Comparison of ENCODE assay signal across 18 cellular contexts in genomic region chr6:32794510-32794909, GRCh38. TPM values are rescaled to one million over a fixed set of nuclear protein-coding genes. Genes with fewer than 3 reads are reported as not detected.
A peak's percentile ranks its signal among the peaks of the same experiment; 100 is the strongest.
DNase-seq lines count a peak whose midpoint lies in the region; ATAC-seq and TF ChIP-seq lines count a peak whose summit lies in the region.
"Had no signal": no experiment of that assay in that cellular context is flagged by ENCODE, and none has a peak within 500 bp of the region (broad histone marks: within the 10 kb centered on the region; RNA-seq: fewer than 3 reads in every experiment).

No MANE protein-coding gene starts in this region.

- no peak overlapping the region for H2AFZ ChIP-seq in OCI-LY3 (ENCODE audit: low read depth, low read length)
- no peak overlapping the region for H2AFZ ChIP-seq in GM23248

- peaks cover 10% of the 10 kb centered on the region for H3K36me3 ChIP-seq in OCI-LY3 (replicated peaks; ENCODE audit: low read depth, low read length)
- H3K36me3 ChIP-seq in lung (ENCODE audit: control insufficient read depth in 2 of 2, insufficient read depth in 2 of 2, low read length in 2 of 2) = no peaks in the 10 kb centered on the region
- no peaks in the 10 kb centered on the region for H3K36me3 ChIP-seq in GM23248 (ENCODE audit: low read depth)

- peak overlapping the region; percentile 80 for H3K27ac ChIP-seq in OCI-LY3 (ENCODE audit: low read length)
- H3K27ac ChIP-seq in lung (ENCODE audit: low read depth in 1 of 2, low read length in 1 of 2) = no peak overlapping the region
- no peak overlapping the region for H3K27ac ChIP-seq in GM23248
- H3K27ac ChIP-seq: SK-N-MC had no signal

- H3K4me1 ChIP-seq in OCI-LY3 (ENCODE audit: low read length) (peaks cover 53% of the 10 kb centered on the region), lung (ENCODE audit: control insufficient read depth in 2 of 2, insufficient read depth in 2 of 2, low read length in 2 of 2) (peaks cover 0 to 1% of the 10 kb centered on the region in 2 donors), GM23248 (ENCODE audit: insufficient read depth) (no peaks in the 10 kb centered on the region)

- TF ChIP-seq CTCF in OCI-LY3 (IDR thresholded peaks at IDR 0.05; ENCODE audit: low read depth, low read length) = no peak
- no peak for TF ChIP-seq CTCF in lung (IDR thresholded peaks at IDR 0.05; ENCODE audit: control extremely low read depth, extremely low read depth)

- no peaks in the 10 kb centered on the region for H3K36me3 Mint-ChIP-seq in stimulated activated effector memory CD8-positive, alpha-beta T cell treated with anti-CD3 and anti-CD28 coated beads, Interleukin-12 subunit alpha, Interleukin-12 subunit beta, amount 100 ng/mL, for 72 hours

- H3K27ac Mint-ChIP-seq in stimulated activated effector memory CD8-positive, alpha-beta T cell treated with anti-CD3 and anti-CD28 coated beads, Interleukin-12 subunit alpha, Interleukin-12 subunit beta, amount 100 ng/mL, for 72 hours = no peak overlapping the region
- H3K27ac Mint-ChIP-seq: activated CD4-positive, alpha-beta memory T cell treated with anti-CD3 and anti-CD28 coated beads, Interleukin-2, amount 10 ng/mL, durations not matched to agents 7 days and 5 days; stimulated activated naive CD8-positive, alpha-beta T cell treated with anti-CD3 and anti-CD28 coated beads, Interleukin-15, Interleukin-2, amounts not matched to agents 100 ng/mL and 50 ng/mL, for 24 hours had no signal

- DNase-seq in AML-193 (lab: John Stamatoyannopoulos, UW) = peak; percentile 97 to 99
- peak; percentile 67 for DNase-seq in GF-D8 (lab: John Stamatoyannopoulos, UW)
- no peak for DNase-seq in lung (ENCODE audit: low spot score)
- DNase-seq in stimulated activated effector memory CD8-positive, alpha-beta T cell treated with anti-CD3 and anti-CD28 coated beads, Interleukin-12 subunit alpha, Interleukin-12 subunit beta, amount 100 ng/mL, for 72 hours (ENCODE audit: low spot score in 2 of 2) = no peak
- DNase-seq in activated CD4-positive, CD25-positive, alpha-beta regulatory T cell (lab: John Stamatoyannopoulos, UW) = no peak
- no peak for DNase-seq in GM23248
- DNase-seq in NCI-H1436 (lab: John Stamatoyannopoulos, UW) = no peak
- DNase-seq: activated CD4-positive, alpha-beta memory T cell treated with anti-CD3 and anti-CD28 coated beads, Interleukin-2, amount 10 ng/mL, durations not matched to agents 7 days and 5 days; hypothalamus; kidney glomerular epithelial cell; NCI-H1417; NCI-H2227 treated with DMSO at 0.1 percent for 48 hours; NK-92 treated with Interleukin-12 subunit alpha and Interleukin-12 subunit beta, amount 100 ng/mL, for 24 hours had no signal

- peaks cover 5% of the 10 kb centered on the region for H3K9me3 Mint-ChIP-seq in stimulated activated effector memory CD8-positive, alpha-beta T cell treated with anti-CD3 and anti-CD28 coated beads, Interleukin-12 subunit alpha, Interleukin-12 subunit beta, amount 100 ng/mL, for 72 hours
- H3K9me3 Mint-ChIP-seq: stimulated activated naive CD8-positive, alpha-beta T cell treated with anti-CD3 and anti-CD28 coated beads, Interleukin-15, Interleukin-2, amounts not matched to agents 100 ng/mL and 50 ng/mL, for 24 hours had no signal

- in situ Hi-C loops in GM23248 (cut with MboI) = loop anchor here (5.0 kb wide), 1 partner anchor 377 kb away; no protein-coding TSS in a partner anchor

- H3F3A ChIP-seq in GM23248 (ENCODE audit: insufficient read depth) = no peaks in the 10 kb centered on the region

- no peak overlapping the region for H3K4me3 Mint-ChIP-seq in stimulated activated effector memory CD8-positive, alpha-beta T cell treated with anti-CD3 and anti-CD28 coated beads, Interleukin-12 subunit alpha, Interleukin-12 subunit beta, amount 100 ng/mL, for 72 hours
- H3K4me3 Mint-ChIP-seq: activated CD4-positive, alpha-beta memory T cell treated with anti-CD3 and anti-CD28 coated beads, Interleukin-2, amount 10 ng/mL, durations not matched to agents 7 days and 5 days; stimulated activated naive CD8-positive, alpha-beta T cell treated with anti-CD3 and anti-CD28 coated beads, Interleukin-15, Interleukin-2, amounts not matched to agents 100 ng/mL and 50 ng/mL, for 24 hours had no signal

- peak; percentile 47 for ATAC-seq in lung (ENCODE audit: insufficient read depth, low FRiP score)
- ATAC-seq in stimulated activated effector memory CD8-positive, alpha-beta T cell treated with anti-CD3 and anti-CD28 coated beads, Interleukin-12 subunit alpha, Interleukin-12 subunit beta, amount 100 ng/mL, for 72 hours = no peak

- WGBS in lung, 2 donors = 28 to 31% methylated on average over 2 of the region's 2 CpGs
- 41 to 48% methylated on average over 2 of the region's 2 CpGs for WGBS in GM23248 (ENCODE audit: low coverage in 1 of 2, low lambda C conversion rate in 2 of 2, missing lambda C conversion rate in 2 of 2), 2 experiments

- H4K20me1 ChIP-seq in OCI-LY3 (ENCODE audit: insufficient read depth, low read length) (no peaks in the 10 kb centered on the region), GM23248 (ENCODE audit: insufficient read depth) (no peaks in the 10 kb centered on the region)

- H3K4me2 ChIP-seq in OCI-LY3 (ENCODE audit: low read length) = peak overlapping the region; percentile 68
- no peak overlapping the region for H3K4me2 ChIP-seq in GM23248 (ENCODE audit: unreplicated experiment)

- H3K4me3 ChIP-seq in OCI-LY3 (ENCODE audit: low read length) = peak overlapping the region; percentile 35; the same call in 1 of the 2 replicates
- no peak overlapping the region for H3K4me3 ChIP-seq in lung
- no peak overlapping the region for H3K4me3 ChIP-seq in GM23248
- H3K4me3 ChIP-seq: SK-N-MC had no signal

- H3K9ac ChIP-seq in OCI-LY3 (ENCODE audit: low read length) = peak overlapping the region; percentile 44; the same call in 1 of the 2 replicates
- H3K9ac ChIP-seq in GM23248 = no peak overlapping the region

- H3K9me2 ChIP-seq in GM23248 (ENCODE audit: insufficient read depth) = no peaks in the 10 kb centered on the region

- H3K79me2 ChIP-seq in OCI-LY3 (ENCODE audit: low read length) (no peaks in the 10 kb centered on the region), GM23248 (ENCODE audit: insufficient read depth) (no peaks in the 10 kb centered on the region)

- H3K4me1 Mint-ChIP-seq in stimulated activated effector memory CD8-positive, alpha-beta T cell treated with anti-CD3 and anti-CD28 coated beads, Interleukin-12 subunit alpha, Interleukin-12 subunit beta, amount 100 ng/mL, for 72 hours = peaks cover 7% of the 10 kb centered on the region

- no peaks in the 10 kb centered on the region for H3K27me3 ChIP-seq in OCI-LY3 (ENCODE audit: low read depth, low read length)
- no peaks in the 10 kb centered on the region for H3K27me3 ChIP-seq in lung (ENCODE audit: control insufficient read depth, insufficient read depth)
- peaks cover 41% of the 10 kb centered on the region for H3K27me3 ChIP-seq in GM23248 (replicated peaks; ENCODE audit: insufficient read depth)

- H3K9me3 ChIP-seq in OCI-LY3 (ENCODE audit: insufficient read depth, low read length) (peaks cover 14% of the 10 kb centered on the region), lung (ENCODE audit: control insufficient read depth in 2 of 2, insufficient read depth in 1 of 2, low read length in 1 of 2) (peaks cover 0 to 2% of the 10 kb centered on the region in 2 donors), GM23248 (ENCODE audit: low read depth) (no peaks in the 10 kb centered on the region)

RNA-seq across cellular contexts. Expression of gene HLA-DOB, which starts 22.3 kb away (rescaled TPM):
- 1 to 10 TPM; 1.3 to 1.4 TPM for total RNA-seq in lung
- polyA plus RNA-seq in lung (1 to 10 TPM; 1.2 to 2.7 TPM), GM23248 (2016; fragmentation: Nextera tagmentation; extraction: Ambion mirVana) (not detected in 2 replicates)
- total RNA-seq in GM23248 (2014; rRNA removed; shearing (Covaris generic)) = not detected in 2 replicates
- total RNA-seq: H1 had no signal

RNA-seq across cellular contexts. Expression of gene HLA-DQB2, which starts 31.2 kb away (rescaled TPM):
- 10 to 100 TPM in 1 of 2 donors, not detected in 1; 56.3 TPM for total RNA-seq in lung
- 1 to 10 TPM in 1 of 2 donors, under 1 TPM in 1; 0.74 to 1.9 TPM for polyA plus RNA-seq in lung
- total RNA-seq in GM23248 (2014; rRNA removed; shearing (Covaris generic)) = not detected in 2 replicates
- not detected in 2 replicates for polyA plus RNA-seq in GM23248 (2016; fragmentation: Nextera tagmentation; extraction: Ambion mirVana)
- total RNA-seq: activated CD4-positive, alpha-beta memory T cell treated with anti-CD3 and anti-CD28 coated beads, Interleukin-2, amount 10 ng/mL, durations not matched to agents 7 days and 5 days; H1 had no signal
- polyA plus RNA-seq: H1 had no signal

RNA-seq across cellular contexts. Expression of gene TAP2, which starts 44.0 kb away (rescaled TPM):
- total RNA-seq in lung = 10 to 100 TPM; 15.2 to 63.2 TPM
- 10 to 100 TPM; 25.3 to 58.7 TPM for polyA plus RNA-seq in lung
- 2.2 and 5.4 TPM in 2 replicates for total RNA-seq in GM23248 (2014; rRNA removed; shearing (Covaris generic))
- 4.6 and 5.1 TPM in 2 replicates for polyA plus RNA-seq in GM23248 (2016; fragmentation: Nextera tagmentation; extraction: Ambion mirVana)

RNA-seq across cellular contexts. Expression of gene PSMB8, which starts 49.3 kb away (rescaled TPM):
- 10 to 100 TPM; 40.4 to 79.0 TPM for total RNA-seq in lung
- 100 to 1,000 TPM; 132 to 216 TPM for polyA plus RNA-seq in lung
- total RNA-seq in GM23248 (2014; rRNA removed; shearing (Covaris generic)) = 21.6 and 27.2 TPM in 2 replicates
- polyA plus RNA-seq in GM23248 (2016; fragmentation: Nextera tagmentation; extraction: Ambion mirVana) = 33.5 and 36.0 TPM in 2 replicates

RNA-seq across cellular contexts. Expression of gene HLA-DQA2, which starts 53.3 kb away (rescaled TPM):
- 10 to 100 TPM in 1 of 2 donors, 1 to 10 TPM in 1; 1.8 to 15.3 TPM for total RNA-seq in lung
- under 1 TPM; 0.22 to 0.86 TPM for polyA plus RNA-seq in lung
- total RNA-seq in GM23248 (2014; rRNA removed; shearing (Covaris generic)) = not detected in 2 replicates
- not detected in 2 replicates for polyA plus RNA-seq in GM23248 (2016; fragmentation: Nextera tagmentation; extraction: Ambion mirVana)
- total RNA-seq: activated CD4-positive, alpha-beta memory T cell treated with anti-CD3 and anti-CD28 coated beads, Interleukin-2, amount 10 ng/mL, durations not matched to agents 7 days and 5 days; H1 had no signal
- polyA plus RNA-seq: H1, urinary bladder had no signal

Comparison
In these comparisons a context has a peak if more than half of its experiments do, and no peak if none do; other contexts are left out.
1. DNase-seq: peak in AML-193 (2 of 2) and GF-D8 (single experiment); none in lung (single experiment), stimulated activated effector memory CD8-positive, alpha-beta T cell treated with anti-CD3 and anti-CD28 coated beads, Interleukin-12 subunit alpha, Interleukin-12 subunit beta, amount 100 ng/mL, for 72 hours (0 of 2), activated CD4-positive, CD25-positive, alpha-beta regulatory T cell (0 of 4), GM23248 (single experiment) and NCI-H1436 (single experiment).